10 cellular contexts compared by ENCODE assay signal in genomic region chr3:16060358-16060852, GRCh38.
DNase-seq lines count a peak whose midpoint lies in the region; ATAC-seq, FAIRE-seq and TF ChIP-seq lines count a peak whose summit lies in the region.
"Had no signal": no experiment of that assay in that cellular context is flagged by ENCODE, and none has a peak within 500 bp of the region (broad histone marks: within the 10 kb centered on the region; RNA-seq: fewer than 3 reads in every experiment).

No MANE protein-coding gene starts in this region.

- no peaks in the 10 kb centered on the region for H3K27me3 ChIP-seq in small intestine (ENCODE audit: control insufficient read depth in 2 of 2, insufficient read depth in 2 of 2, low read length in 2 of 2)
- H3K27me3 ChIP-seq in CD8-positive, alpha-beta memory T cell (ENCODE audit: insufficient read depth, low read length, poor library complexity, severe bottlenecking): peaks cover 3% of the 10 kb centered on the region
- H3K27me3 ChIP-seq: neutrophil had no signal

- peak overlapping the region in 1 of 2 donors; percentile 76 for H3K27ac ChIP-seq in small intestine (ENCODE audit: low read depth in 1 of 2, low read length in 1 of 2)
- no peak overlapping the region for H3K27ac ChIP-seq in CD8-positive, alpha-beta memory T cell (ENCODE audit: low read depth, low read length)
- H3K27ac ChIP-seq: neutrophil had no signal

- no peak overlapping the region for H3K4me3 Mint-ChIP-seq in CD8-positive, alpha-beta memory T cell

- peak; percentile 43 for TF ChIP-seq CTCF in astrocyte of the spinal cord (IDR thresholded peaks at IDR 0.05; ENCODE audit: low read depth, low read length)

- H3K4me1 Mint-ChIP-seq in CD8-positive, alpha-beta memory T cell: no peaks in the 10 kb centered on the region

- no peaks in the 10 kb centered on the region for H3K36me3 ChIP-seq in small intestine (ENCODE audit: control insufficient read depth in 2 of 2, insufficient read depth in 2 of 2, low read length in 2 of 2)
- no peaks in the 10 kb centered on the region for H3K36me3 ChIP-seq in CD8-positive, alpha-beta memory T cell (ENCODE audit: insufficient read depth, low read length)
- H3K36me3 ChIP-seq: neutrophil had no signal

- H3K4me1 ChIP-seq in small intestine (ENCODE audit: control insufficient read depth in 2 of 2, insufficient read depth in 1 of 2, low read depth in 1 of 2, low read length in 1 of 2): peaks cover 0 to 4% of the 10 kb centered on the region in 2 donors
- no peaks in the 10 kb centered on the region for H3K4me1 ChIP-seq in CD8-positive, alpha-beta memory T cell (ENCODE audit: insufficient read depth, low read length)

- H3K27me3 Mint-ChIP-seq in CD8-positive, alpha-beta memory T cell: peaks cover 5 to 29% of the 10 kb centered on the region in 2 donors

- no peaks in the 10 kb centered on the region for H3K9me3 ChIP-seq in small intestine (ENCODE audit: control insufficient read depth, low read depth)
- H3K9me3 ChIP-seq in CD8-positive, alpha-beta memory T cell (ENCODE audit: low read length): no peaks in the 10 kb centered on the region
- H3K9me3 ChIP-seq: neutrophil had no signal

- DNase-seq in HCEC 1CT (peak; percentile 100), astrocyte of the spinal cord (ENCODE audit: low read depth, low spot score) (peak; percentile 99), iPS DF 19.7 (ENCODE audit: low read depth, low spot score) (peak; percentile 40), small intestine (peak; percentile 7), NCI-H524 treated with DMSO at 0.1 percent for 48 hours (lab: John Stamatoyannopoulos, UW) (no peak)
- DNase-seq in activated CD4-positive, alpha-beta T cell treated with anti-CD3 and anti-CD28 coated beads for 1 hour: no peak
- DNase-seq in CD8-positive, alpha-beta memory T cell: no peak

- no peak overlapping the region for H3K27ac Mint-ChIP-seq in CD8-positive, alpha-beta memory T cell

- no peak for ATAC-seq in HG02571 (IDR thresholded peaks at IDR 0.05; ENCODE audit: unreplicated experiment)

- in situ Hi-C loops in astrocyte of the spinal cord (cut with HindIII; ENCODE audit: low sequenced_read_pairs): no loop called here

- peaks cover 0 to 4% (median 0%) of the 10 kb centered on the region in 5 donors for H3K9me3 Mint-ChIP-seq in CD8-positive, alpha-beta memory T cell

- no peak for FAIRE-seq in small intestine (lab: Jason Lieb, UNC)
- FAIRE-seq: TTC549 had no signal

- WGBS in small intestine, 3 donors: 31 to 58% (median 52%) methylated on average over 4 of the region's 4 CpGs

- POLR2A ChIA-PET in CD8-positive, alpha-beta memory T cell (lab: Charles Lee): no interaction called here

- peaks cover 0 to 1% (median 0%) of the 10 kb centered on the region in 3 donors for H3K36me3 Mint-ChIP-seq in CD8-positive, alpha-beta memory T cell

- CTCF ChIA-PET in CD8-positive, alpha-beta memory T cell (lab: Charles Lee): no interaction called here

- no peak overlapping the region for H3K4me3 ChIP-seq in astrocyte of the spinal cord (ENCODE audit: low read depth, low read length)
- H3K4me3 ChIP-seq in small intestine (ENCODE audit: low read depth in 1 of 2, low read length in 2 of 2): no peak overlapping the region
- no peak overlapping the region for H3K4me3 ChIP-seq in CD8-positive, alpha-beta memory T cell (ENCODE audit: low read length)

Comparison
In these comparisons a context has a peak if more than half of its experiments do, and no peak if none do; other contexts are left out.
1. DNase-seq: peak in HCEC 1CT (single experiment), astrocyte of the spinal cord (single experiment), iPS DF 19.7 (single experiment) and small intestine (single experiment); none in activated CD4-positive, alpha-beta T cell treated with anti-CD3 and anti-CD28 coated beads for 1 hour (single experiment), CD8-positive, alpha-beta memory T cell (0 of 5) and NCI-H524 treated with DMSO at 0.1 percent for 48 hours (single experiment).